ENCODE assay signal across 26 cellular contexts in genomic region chr14:52885230-52885629, GRCh38.
DNase-seq lines count a peak whose midpoint lies in the region; ATAC-seq, FAIRE-seq and TF ChIP-seq lines count a peak whose summit lies in the region.
"Had no signal": no experiment of that assay in that cellular context is flagged by ENCODE, and none has a peak within 500 bp of the region (broad histone marks: within the 10 kb centered on the region; RNA-seq: fewer than 3 reads in every experiment).

No MANE protein-coding gene starts in this region.

- no peaks in the 10 kb centered on the region for H3K27me3 Mint-ChIP-seq in astrocyte (ENCODE audit: low read depth, unreplicated experiment)
- H3K27me3 Mint-ChIP-seq in immature natural killer cell (ENCODE audit: low read depth in 3 of 3), result no peaks in the 10 kb centered on the region
- H3K27me3 Mint-ChIP-seq: activated CD4-positive, alpha-beta memory T cell treated with anti-CD3 and anti-CD28 coated beads for 36 hours; activated naive CD8-positive, alpha-beta T cell; T-cell had no signal

- H3K4me1 ChIP-seq in astrocyte (ENCODE audit: insufficient read depth, low read length) (no peaks in the 10 kb centered on the region), skeletal muscle satellite cell (ENCODE audit: control insufficient read depth, insufficient read depth, low read length) (peaks cover 26% of the 10 kb centered on the region)
- H3K4me1 ChIP-seq: body of pancreas, SJSA1, suprapubic skin had no signal

- no peaks in the 10 kb centered on the region for H3K27me3 ChIP-seq in astrocyte (ENCODE audit: insufficient read depth, low read length)
- H3K27me3 ChIP-seq in skeletal muscle satellite cell (ENCODE audit: control insufficient read depth, insufficient read depth, low read length), result no peaks in the 10 kb centered on the region
- H3K27me3 ChIP-seq: body of pancreas, neutrophil, SJSA1, suprapubic skin had no signal

- no peak overlapping the region for H3K4me2 ChIP-seq in astrocyte (ENCODE audit: low read length)
- peak overlapping the region; percentile 24 for H3K4me2 ChIP-seq in skeletal muscle satellite cell (ENCODE audit: low read length)
- H3K4me2 ChIP-seq: smooth muscle cell had no signal

- no peak for FAIRE-seq in astrocyte (lab: Jason Lieb, UNC)
- FAIRE-seq: H54, urothelium cell line had no signal

- peaks cover 94% of the 10 kb centered on the region for H3K79me2 ChIP-seq in astrocyte (ENCODE audit: insufficient read depth, low read length)

- H3K36me3 Mint-ChIP-seq in astrocyte (ENCODE audit: low read depth, unreplicated experiment) (peaks cover 27% of the 10 kb centered on the region), immature natural killer cell (no peaks in the 10 kb centered on the region)
- H3K36me3 Mint-ChIP-seq: activated CD4-positive, alpha-beta memory T cell treated with anti-CD3 and anti-CD28 coated beads for 36 hours; CD8-positive, alpha-beta T cell; memory B cell; T-cell had no signal

- H3K4me3 Mint-ChIP-seq in astrocyte (ENCODE audit: unreplicated experiment) (no peak overlapping the region), immature natural killer cell (no peak overlapping the region)
- H3K4me3 Mint-ChIP-seq: activated CD4-positive, alpha-beta memory T cell treated with anti-CD3 and anti-CD28 coated beads for 36 hours; activated naive CD8-positive, alpha-beta T cell; CD8-positive, alpha-beta T cell; memory B cell; T-cell had no signal

- H3K9me3 Mint-ChIP-seq in astrocyte (ENCODE audit: unreplicated experiment) (no peaks in the 10 kb centered on the region), immature natural killer cell (no peaks in the 10 kb centered on the region)
- H3K9me3 Mint-ChIP-seq: activated CD4-positive, alpha-beta memory T cell treated with anti-CD3 and anti-CD28 coated beads for 36 hours; activated T-helper 2 cell treated with anti-CD3 and anti-CD28 coated beads, Interferon-gamma antibody, Interleukin-2, Interleukin-4, amounts not matched to agents 10 μg/mL and 5 μg/mL and 100 μg/mL, durations not matched to agents 14 hours and 24 hours and 36 hours; CD8-positive, alpha-beta T cell; memory B cell; T-cell had no signal

- H3K4me1 Mint-ChIP-seq in astrocyte (ENCODE audit: low read depth, unreplicated experiment), result peaks cover 16% of the 10 kb centered on the region
- H3K4me1 Mint-ChIP-seq in immature natural killer cell, result no peaks in the 10 kb centered on the region
- H3K4me1 Mint-ChIP-seq: memory B cell, T-cell had no signal

- H3K9me3 ChIP-seq in astrocyte (ENCODE audit: insufficient read depth, low read depth, low read length) (no peaks in the 10 kb centered on the region), skeletal muscle satellite cell (replicated peaks; ENCODE audit: low read length) (no peaks in the 10 kb centered on the region)
- H3K9me3 ChIP-seq: neutrophil, SJSA1, suprapubic skin had no signal

- no peak overlapping the region for H3K9ac ChIP-seq in astrocyte (ENCODE audit: low read length)
- H3K9ac ChIP-seq in skeletal muscle satellite cell (ENCODE audit: low read depth, low read length), result peak overlapping the region; percentile 35

- no peak for TF ChIP-seq CTCF in astrocyte (IDR thresholded peaks at IDR 0.05; ENCODE audit: insufficient read depth, low read depth, low read length)

- ATAC-seq in stimulated activated naive CD8-positive, alpha-beta T cell treated with anti-CD3 and anti-CD28 coated beads, Interleukin-15, Interleukin-2, amounts not matched to agents 100 U/mL and 50 U/mL, for 24 hours, result no peak
- ATAC-seq: activated CD4-positive, CD25-positive, alpha-beta regulatory T cell treated with anti-CD3 and anti-CD28 coated beads, Interleukin-2, amount 50 U/mL, for 24 hours; body of pancreas; CD8-positive, alpha-beta T cell; T-cell had no signal

- no peak overlapping the region for H2AFZ ChIP-seq in astrocyte (ENCODE audit: low read depth, low read length)

- peaks cover 35% of the 10 kb centered on the region for H3K36me3 ChIP-seq in astrocyte (ENCODE audit: insufficient read depth, low read length)
- H3K36me3 ChIP-seq in skeletal muscle satellite cell (ENCODE audit: insufficient read depth, low read length), result peaks cover 82% of the 10 kb centered on the region
- H3K36me3 ChIP-seq: neutrophil had no signal

- DNase-seq in EH (ENCODE audit: low read depth), result peak; percentile 81
- DNase-seq in astrocyte (ENCODE audit: low read depth), result peak; percentile 31
- peak; percentile 17 for DNase-seq in fibroblast of the conjunctiva (ENCODE audit: low read depth)
- DNase-seq in stimulated activated naive CD8-positive, alpha-beta T cell treated with anti-CD3 and anti-CD28 coated beads, Interleukin-15, Interleukin-2, amounts not matched to agents 100 U/mL and 50 U/mL, for 24 hours, result no peak
- DNase-seq in immature natural killer cell, result no peak
- no peak for DNase-seq in NCI-H510A (lab: John Stamatoyannopoulos, UW)
- DNase-seq: activated CD4-positive, alpha-beta memory T cell treated with anti-CD3 and anti-CD28 coated beads for 36 hours; body of pancreas; CD8-positive, alpha-beta T cell; GDM1; NCI-H1694 treated with DMSO at 0.1 percent for 48 hours; NCI-H69; stimulated activated CD4-positive, alpha-beta T cell treated with anti-CD3 and anti-CD28 coated beads, Interleukin-2, amount 100 ng/mL, for 24 hours; T-cell had no signal

- peaks cover 22% of the 10 kb centered on the region for H4K20me1 ChIP-seq in astrocyte (ENCODE audit: insufficient read depth, low read length)

- H3K27ac Mint-ChIP-seq in astrocyte (ENCODE audit: unreplicated experiment), result no peak overlapping the region
- no peak overlapping the region for H3K27ac Mint-ChIP-seq in immature natural killer cell
- H3K27ac Mint-ChIP-seq: activated CD4-positive, alpha-beta memory T cell treated with anti-CD3 and anti-CD28 coated beads for 36 hours; activated naive CD8-positive, alpha-beta T cell; activated T-helper 2 cell treated with anti-CD3 and anti-CD28 coated beads, Interferon-gamma antibody, Interleukin-2, Interleukin-4, amounts not matched to agents 10 μg/mL and 5 μg/mL and 100 μg/mL, durations not matched to agents 14 hours and 24 hours and 36 hours; CD8-positive, alpha-beta T cell; memory B cell; T-cell had no signal

- H3K27ac ChIP-seq in astrocyte (ENCODE audit: low read depth, low read length), result peak overlapping the region; percentile 3
- H3K27ac ChIP-seq: body of pancreas, epithelial cell of prostate, neutrophil, SJSA1, suprapubic skin had no signal

- no peak overlapping the region for H3K4me3 ChIP-seq in astrocyte (ENCODE audit: insufficient read depth, low read depth, low read length)
- H3K4me3 ChIP-seq in skeletal muscle satellite cell (ENCODE audit: low read length), result no peak overlapping the region
- H3K4me3 ChIP-seq: body of pancreas, SJSA1, smooth muscle cell, suprapubic skin had no signal

Comparison
In these comparisons a context has a peak if more than half of its experiments do, and no peak if none do; other contexts are left out.
1. DNase-seq: peak in EH (single experiment), astrocyte (single experiment) and fibroblast of the conjunctiva (single experiment); none in stimulated activated naive CD8-positive, alpha-beta T cell treated with anti-CD3 and anti-CD28 coated beads, Interleukin-15, Interleukin-2, amounts not matched to agents 100 U/mL and 50 U/mL, for 24 hours (single experiment), immature natural killer cell (0 of 3) and NCI-H510A (single experiment).